In the genomic region with DNA sequence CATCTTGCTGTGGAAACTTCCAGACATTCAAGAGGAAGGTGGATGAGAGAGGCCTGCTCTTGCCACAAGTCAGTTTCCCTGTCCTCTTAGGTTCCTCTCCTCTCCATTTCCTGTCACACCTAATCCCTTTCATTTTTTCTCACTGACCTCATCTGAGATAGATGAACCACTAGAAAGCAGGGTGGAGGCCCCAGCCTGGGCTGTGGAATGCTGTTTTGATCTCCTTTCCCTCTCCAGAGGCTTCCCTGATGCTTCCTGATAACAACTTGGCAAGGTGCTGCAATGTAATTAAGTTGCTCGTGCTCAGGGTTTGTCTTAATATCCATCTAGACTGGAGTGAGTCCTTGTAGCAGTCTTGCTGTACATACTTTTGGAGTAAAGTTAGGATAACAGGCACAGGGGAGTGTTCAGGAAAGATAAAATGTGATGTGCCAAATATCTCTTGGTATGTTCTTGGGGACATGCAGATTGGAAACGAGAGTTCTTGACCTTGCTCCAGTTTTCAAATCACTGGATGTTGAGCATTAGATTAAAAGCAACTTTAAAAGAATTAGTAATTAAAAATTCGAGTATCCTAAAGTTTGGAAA, we compare ENCODE assay signal across 8 cellular contexts. TPM values are rescaled to one million over a fixed set of nuclear protein-coding genes. Genes with fewer than 3 reads are reported as not detected.
DNase-seq lines count a peak whose midpoint lies in the region; TF ChIP-seq lines count a peak whose summit lies in the region.

No MANE protein-coding gene starts in this region.

- peak overlapping the region; percentile 58 for H3K27ac Mint-ChIP-seq in activated T-cell treated with anti-CD3 and anti-CD28 coated beads, Interleukin-2, amount 50 U/mL, for 24 hours

- H3K4me1 ChIP-seq in hepatocyte (ENCODE audit: insufficient read depth): peaks cover 18% of the 10 kb centered on the region
- H3K4me1 ChIP-seq in transverse colon: peaks cover 0 to 24% (median 14%) of the 10 kb centered on the region in 4 donors
- no peaks in the 10 kb centered on the region for H3K4me1 ChIP-seq in MM.1S (ENCODE audit: low read length)

- H4K20me1 ChIP-seq in hepatocyte (ENCODE audit: insufficient read depth, poor library complexity, severe bottlenecking): peaks cover 3% of the 10 kb centered on the region
- H4K20me1 ChIP-seq in MM.1S (ENCODE audit: insufficient read depth, low read length): no peaks in the 10 kb centered on the region

- no peak for DNase-seq in activated T-cell treated with anti-CD3 and anti-CD28 coated beads, Interleukin-2, amount 50 U/mL, for 24 hours
- no peak for DNase-seq in activated T-cell treated with anti-CD3 and anti-CD28 coated beads, Interleukin-2, amount 50 U/mL, for 1 hour
- DNase-seq in SHP77 treated with DMSO at 0.1 percent for 48 hours (lab: John Stamatoyannopoulos, UW): peak; percentile 84
- peak; percentile 74 for DNase-seq in hepatocyte (ENCODE audit: low spot score)
- no peak for DNase-seq in transverse colon
- DNase-seq in NCI-H524 treated with DMSO at 0.1 percent for 48 hours (lab: John Stamatoyannopoulos, UW): no peak
- no peak for DNase-seq in OCI-M2 (lab: John Stamatoyannopoulos, UW; ENCODE audit: unreplicated experiment)
- no peak for DNase-seq in MM.1S

- in situ Hi-C loops in transverse colon (cut with MboI; ENCODE audit: low pct_ligation_motif_present in 1 of 4, low pct_unique_long_range_greater_than_20kb in 1 of 4, low sequenced_read_pairs in 3 of 4): loop anchor here (10.0 to 25.0 kb wide), 4 partner anchors 73 to 95 kb away; partner anchors contain the start of gene YIPF1 (in 1 of the 4)

- H2AFZ ChIP-seq in hepatocyte (no peak overlapping the region), MM.1S (ENCODE audit: low read length) (no peak overlapping the region)

- intact Hi-C loops in transverse colon (cut with DNase I; ENCODE audit: low total_unique reads): loop anchor here (10.0 kb wide), 1 partner anchor 93 kb away; no protein-coding TSS in a partner anchor

- peaks cover 82% of the 10 kb centered on the region for H3K36me3 Mint-ChIP-seq in activated T-cell treated with anti-CD3 and anti-CD28 coated beads, Interleukin-2, amount 50 U/mL, for 24 hours (ENCODE audit: low read depth)

- H3K9ac ChIP-seq in MM.1S (ENCODE audit: low read length): no peak overlapping the region

- H3K4me1 Mint-ChIP-seq in activated T-cell treated with anti-CD3 and anti-CD28 coated beads, Interleukin-2, amount 50 U/mL, for 24 hours (ENCODE audit: low read depth): peaks cover 10% of the 10 kb centered on the region

- no peak overlapping the region for H3K4me3 Mint-ChIP-seq in activated T-cell treated with anti-CD3 and anti-CD28 coated beads, Interleukin-2, amount 50 U/mL, for 24 hours

- H3K79me2 ChIP-seq in hepatocyte (peaks cover 48% of the 10 kb centered on the region), MM.1S (ENCODE audit: low read length) (no peaks in the 10 kb centered on the region)

- 46% methylated on average over 3 of the region's 3 CpGs for WGBS in hepatocyte (ENCODE audit: low lambda C conversion rate, missing lambda C conversion rate)
- WGBS in transverse colon (ENCODE audit: low coverage in 1 of 2), 2 donors: 47 to 49% methylated on average over 3 of the region's 3 CpGs

- H3K9me3 ChIP-seq in hepatocyte (ENCODE audit: low read depth) (no peaks in the 10 kb centered on the region), transverse colon (no peaks in the 10 kb centered on the region), MM.1S (replicated peaks; ENCODE audit: insufficient read depth, low read length) (no peaks in the 10 kb centered on the region)

- H3K27me3 Mint-ChIP-seq in activated T-cell treated with anti-CD3 and anti-CD28 coated beads, Interleukin-2, amount 50 U/mL, for 24 hours: no peaks in the 10 kb centered on the region

- peak overlapping the region; percentile 37 for H3K4me2 ChIP-seq in hepatocyte
- no peak overlapping the region for H3K4me2 ChIP-seq in MM.1S (ENCODE audit: low read depth, low read length)

- H3F3A ChIP-seq in MM.1S (ENCODE audit: insufficient read depth, low read length): no peaks in the 10 kb centered on the region

- TF ChIP-seq POLR2A in transverse colon (IDR thresholded peaks at IDR 0.05): no peak

- TF ChIP-seq CTCF in hepatocyte (IDR thresholded peaks at IDR 0.05; ENCODE audit: poor library complexity) (no peak), transverse colon (IDR thresholded peaks at IDR 0.05) (no peak), MM.1S (IDR thresholded peaks at IDR 0.05; ENCODE audit: low read length) (no peak)

- TF ChIP-seq EP300 in transverse colon (IDR thresholded peaks at IDR 0.05; ENCODE audit: low read depth): no peak

- H3K27me3 ChIP-seq in hepatocyte (no peaks in the 10 kb centered on the region), transverse colon (no peaks in the 10 kb centered on the region), MM.1S (replicated peaks; ENCODE audit: insufficient read depth, low read length) (no peaks in the 10 kb centered on the region)

- no peak overlapping the region for H3K4me3 ChIP-seq in hepatocyte
- no peak overlapping the region for H3K4me3 ChIP-seq in transverse colon
- no peak overlapping the region for H3K4me3 ChIP-seq in MM.1S (ENCODE audit: low read length)

- H3K9me2 ChIP-seq in hepatocyte (replicated peaks; ENCODE audit: insufficient read depth): no peaks in the 10 kb centered on the region
- H3K9me2 ChIP-seq in MM.1S (replicated peaks; ENCODE audit: insufficient read depth, low read length): no peaks in the 10 kb centered on the region

- H3K27ac ChIP-seq in hepatocyte: peak overlapping the region; percentile 94
- H3K27ac ChIP-seq in transverse colon: peak overlapping the region; percentile 29 to 56 (median 35)
- H3K27ac ChIP-seq in MM.1S (ENCODE audit: low read length): no peak overlapping the region

- H3K36me3 ChIP-seq in hepatocyte (replicated peaks; ENCODE audit: insufficient read depth, low read depth) (no peaks in the 10 kb centered on the region), transverse colon (peaks cover 0 to 31% (median 5%) of the 10 kb centered on the region in 4 donors), MM.1S (replicated peaks; ENCODE audit: insufficient read depth, low read length) (peaks cover 7% of the 10 kb centered on the region; the same call in 1 of the 2 replicates)

- no peaks in the 10 kb centered on the region for H3K9me3 Mint-ChIP-seq in activated T-cell treated with anti-CD3 and anti-CD28 coated beads, Interleukin-2, amount 50 U/mL, for 24 hours

RNA-seq across cellular contexts. Expression of gene LRRC42, which starts 11.2 kb away (rescaled TPM):
- total RNA-seq in hepatocyte (56.6 and 64.4 TPM in 2 replicates), transverse colon (10 to 100 TPM in 3 of 4 donors, 1 to 10 TPM in 1; 4.4 to 24.7 (median 17.5) TPM)
- polyA plus RNA-seq in hepatocyte: 58.2 and 62.7 TPM in 2 replicates

RNA-seq across cellular contexts. Expression of gene IFT25, which starts 11.8 kb away (rescaled TPM):
- total RNA-seq in hepatocyte: 27.4 and 28.0 TPM in 2 replicates
- 69.0 and 69.2 TPM in 2 replicates for polyA plus RNA-seq in hepatocyte
- 10 to 100 TPM in 3 of 4 donors, 1 to 10 TPM in 1; 4.2 to 22.5 (median 12.9) TPM for total RNA-seq in transverse colon

Comparison
In these comparisons a context has a peak if more than half of its experiments do, and no peak if none do; other contexts are left out.
1. DNase-seq: peak in SHP77 treated with DMSO at 0.1 percent for 48 hours (single experiment) and hepatocyte (single experiment); none in activated T-cell treated with anti-CD3 and anti-CD28 coated beads, Interleukin-2, amount 50 U/mL, for 24 hours (single experiment), activated T-cell treated with anti-CD3 and anti-CD28 coated beads, Interleukin-2, amount 50 U/mL, for 1 hour (single experiment), transverse colon (single experiment), NCI-H524 treated with DMSO at 0.1 percent for 48 hours (single experiment), OCI-M2 (single experiment) and MM.1S (single experiment).